In the genomic region with DNA sequence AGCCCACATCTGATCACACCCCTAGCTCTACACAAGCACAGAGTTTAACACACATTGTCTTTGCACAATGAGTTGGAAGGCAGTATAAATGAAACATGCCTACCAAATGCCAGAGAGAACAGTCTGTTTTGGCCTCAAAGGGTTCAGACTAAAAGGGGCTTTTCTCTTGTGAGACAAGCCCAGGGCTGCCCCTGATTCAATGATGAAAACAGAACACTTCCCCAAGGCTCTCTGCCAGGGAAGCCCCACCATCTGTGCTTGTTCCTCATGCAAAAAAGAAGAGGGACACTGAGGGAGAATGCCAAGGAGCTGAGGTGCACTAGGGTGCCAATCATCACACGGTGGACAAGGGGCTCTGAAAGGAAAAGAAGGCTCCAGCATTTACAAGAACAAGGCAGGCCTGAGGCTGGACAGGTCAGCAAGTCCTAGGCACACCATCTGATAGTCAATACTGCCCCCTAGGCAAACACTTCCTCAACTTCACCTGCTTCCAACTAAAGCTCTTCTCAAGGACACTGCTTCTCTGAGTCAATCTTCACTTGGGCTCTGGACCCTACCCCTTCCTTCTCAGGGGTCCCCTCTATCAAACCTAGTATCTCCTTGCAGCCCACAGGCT, we compare ENCODE assay signal across 8 cellular contexts. TPM values are rescaled to one million over a fixed set of nuclear protein-coding genes. Genes with fewer than 3 reads are reported as not detected.
DNase-seq lines count a peak whose midpoint lies in the region; ATAC-seq and TF ChIP-seq lines count a peak whose summit lies in the region.

No MANE protein-coding gene starts in this region.

- peaks cover 17% of the 10 kb centered on the region for H3K4me1 Mint-ChIP-seq in brain
- H3K4me1 Mint-ChIP-seq in neural crest cell: no peaks in the 10 kb centered on the region

- peaks cover 81% of the 10 kb centered on the region for H3K36me3 Mint-ChIP-seq in brain
- H3K36me3 Mint-ChIP-seq in neural crest cell (ENCODE audit: low read depth): peaks cover 6% of the 10 kb centered on the region

- ATAC-seq in HG03159 (IDR thresholded peaks at IDR 0.05; ENCODE audit: unreplicated experiment) (no peak), HG02973 (IDR thresholded peaks at IDR 0.05; ENCODE audit: unreplicated experiment) (no peak), HG03439 (IDR thresholded peaks at IDR 0.05; ENCODE audit: unreplicated experiment) (no peak)

- TF ChIP-seq CTCF in GM10266 (IDR thresholded peaks at IDR 0.05; ENCODE audit: control insufficient read depth, insufficient read depth, low read depth, missing control alignments) (peak; percentile 47), brain (conservative IDR thresholded peaks at IDR 0.05) (peak in 1 of 2 experiments; percentile 29), neural crest cell (conservative IDR thresholded peaks at IDR 0.05) (peak; percentile 39)

- no peak overlapping the region for H3K4me3 Mint-ChIP-seq in brain
- H3K4me3 Mint-ChIP-seq in neural crest cell: no peak overlapping the region

- H3K9me3 Mint-ChIP-seq in brain (no peaks in the 10 kb centered on the region), neural crest cell (no peaks in the 10 kb centered on the region)

- H3K27ac Mint-ChIP-seq in brain: peak overlapping the region in 4 of 5 experiments; percentile 37 to 81 (median 52)
- peak overlapping the region; percentile 14 for H3K27ac Mint-ChIP-seq in neural crest cell (ENCODE audit: unreplicated experiment)

- no peaks in the 10 kb centered on the region for H3K27me3 Mint-ChIP-seq in brain
- H3K27me3 Mint-ChIP-seq in neural crest cell (ENCODE audit: low read depth): no peaks in the 10 kb centered on the region

- DNase-seq in GM10266 (ENCODE audit: extremely low spot score): peak; percentile 52
- DNase-seq in NCI-H146 treated with DMSO at 0.1 percent for 48 hours (lab: John Stamatoyannopoulos, UW; ENCODE audit: unreplicated experiment): peak; percentile 54
- DNase-seq in neural crest cell (ENCODE audit: low read depth, low spot score): no peak
- DNase-seq in stimulated activated naive CD4-positive, alpha-beta T cell treated with Interleukin-2 at 50 U/mL for 16 hours (lab: John Stamatoyannopoulos, UW): no peak

RNA-seq across cellular contexts. Expression of gene SLC4A11, which starts 37.5 kb away (rescaled TPM):
- polyA plus RNA-seq in brain (ENCODE audit: insufficient read depth, low read depth, low replicate concordance): 9.7 TPM
- total RNA-seq in neural crest cell: 0.55 and 0.89 TPM in 2 replicates

Comparison
In these comparisons a context has a peak if more than half of its experiments do, and no peak if none do; other contexts are left out.
1. DNase-seq: peak in GM10266 (single experiment) and NCI-H146 treated with DMSO at 0.1 percent for 48 hours (single experiment); none in neural crest cell (single experiment) and stimulated activated naive CD4-positive, alpha-beta T cell treated with Interleukin-2 at 50 U/mL for 16 hours (single experiment).